Comparison of ENCODE assay signal across 19 cellular contexts in genomic region chr5:76342474-76342873, GRCh38.
DNase-seq lines count a peak whose midpoint lies in the region; ATAC-seq and TF ChIP-seq lines count a peak whose summit lies in the region.
"Had no signal": no experiment of that assay in that cellular context is flagged by ENCODE, and none has a peak within 500 bp of the region (broad histone marks: within the 10 kb centered on the region; RNA-seq: fewer than 3 reads in every experiment).

No MANE protein-coding gene starts in this region.

- no peak overlapping the region for H3K14ac ChIP-seq in neuronal stem cell (ENCODE audit: low read length)

- H3K36me3 ChIP-seq in BLaER1 (no peaks in the 10 kb centered on the region), OCI-LY7 (ENCODE audit: insufficient read depth, low read length) (no peaks in the 10 kb centered on the region), neuronal stem cell (replicated peaks in 1 of 2; ENCODE audit: control insufficient read depth in 2 of 2, insufficient read depth in 2 of 2, low read length in 2 of 2) (no peaks in the 10 kb centered on the region), left lung (no peaks in the 10 kb centered on the region)
- H3K36me3 ChIP-seq: SJCRH30 had no signal

- H3K36me3 Mint-ChIP-seq in CD14-positive monocyte = peaks cover 0 to 3% of the 10 kb centered on the region in 2 donors
- H3K36me3 Mint-ChIP-seq: CD8-positive, alpha-beta memory T cell; IgD-negative memory B cell had no signal

- no peaks in the 10 kb centered on the region for H3K9me3 Mint-ChIP-seq in CD14-positive monocyte
- H3K9me3 Mint-ChIP-seq: CD8-positive, alpha-beta memory T cell had no signal

- H3K79me1 ChIP-seq in neuronal stem cell (ENCODE audit: low read depth, low read length) = no peaks in the 10 kb centered on the region

- no peak overlapping the region for H3K4ac ChIP-seq in neuronal stem cell (ENCODE audit: low read length)

- ATAC-seq in left lung = no peak
- ATAC-seq: PC-3 had no signal

- no peak overlapping the region for H3K18ac ChIP-seq in neuronal stem cell (ENCODE audit: low read length)

- peaks cover 0 to 6% (median 2%) of the 10 kb centered on the region in 3 donors for H3K27me3 Mint-ChIP-seq in CD14-positive monocyte (ENCODE audit: low read depth in 3 of 3)

- H3K4me2 ChIP-seq in BLaER1 (peak overlapping the region; percentile 36), OCI-LY7 (ENCODE audit: low read length) (peak overlapping the region; percentile 26), neuronal stem cell (ENCODE audit: insufficient read depth, low read length, poor library complexity, severe bottlenecking) (no peak overlapping the region)

- H2AK5ac ChIP-seq in neuronal stem cell (ENCODE audit: low read depth, low read length) = no peak overlapping the region

- H3K9me2 ChIP-seq in OCI-LY7 (ENCODE audit: insufficient read depth, low read length) = no peaks in the 10 kb centered on the region

- H2BK12ac ChIP-seq in neuronal stem cell (ENCODE audit: low read length) = no peak overlapping the region

- no peak for TF ChIP-seq CTCF in CD14-positive monocyte (IDR thresholded peaks at IDR 0.05)
- TF ChIP-seq CTCF in OCI-LY7 (conservative IDR thresholded peaks at IDR 0.05; ENCODE audit: low read length) = no peak
- no peak for TF ChIP-seq CTCF in left lung (IDR thresholded peaks at IDR 0.05)

- no peaks in the 10 kb centered on the region for H3K79me2 ChIP-seq in OCI-LY7 (ENCODE audit: insufficient read depth, low read depth, low read length)

- no peaks in the 10 kb centered on the region for H3K27me3 ChIP-seq in BLaER1
- H3K27me3 ChIP-seq in neuronal stem cell (ENCODE audit: control insufficient read depth in 3 of 3, insufficient read depth in 3 of 3, low read depth in 1 of 3, low read length in 3 of 3) = no peaks in the 10 kb centered on the region
- H3K27me3 ChIP-seq in left lung = no peaks in the 10 kb centered on the region
- H3K27me3 ChIP-seq: SJCRH30 had no signal

- H3K4me1 ChIP-seq in BLaER1 = peaks cover 21% of the 10 kb centered on the region
- H3K4me1 ChIP-seq in OCI-LY7 (ENCODE audit: insufficient read depth, low read length, poor library complexity, severe bottlenecking) = peaks cover 25% of the 10 kb centered on the region
- peaks cover 7 to 15% of the 10 kb centered on the region in 2 donors for H3K4me1 ChIP-seq in neuronal stem cell (ENCODE audit: control insufficient read depth in 2 of 2, insufficient read depth in 1 of 2, low read depth in 1 of 2, low read length in 2 of 2)
- peaks cover 0 to 15% of the 10 kb centered on the region in 2 donors for H3K4me1 ChIP-seq in left lung
- H3K4me1 ChIP-seq: SJCRH30 had no signal

- no peak overlapping the region for H2BK5ac ChIP-seq in neuronal stem cell (ENCODE audit: low read length)

- no peaks in the 10 kb centered on the region for H4K20me1 ChIP-seq in BLaER1
- no peaks in the 10 kb centered on the region for H4K20me1 ChIP-seq in OCI-LY7 (ENCODE audit: insufficient read depth, low read length)

- no peak overlapping the region for H2BK15ac ChIP-seq in neuronal stem cell (ENCODE audit: low read length)

- no peak overlapping the region for H4K91ac ChIP-seq in neuronal stem cell (ENCODE audit: low read depth, low read length, poor library complexity)

- H3K4me3 ChIP-seq in BLaER1 (no peak overlapping the region), OCI-LY7 (ENCODE audit: low read depth, low read length, poor library complexity, severe bottlenecking) (no peak overlapping the region), neuronal stem cell (ENCODE audit: low read length in 2 of 2) (no peak overlapping the region), left lung (no peak overlapping the region)
- H3K4me3 ChIP-seq: GM12878, SJCRH30 had no signal

- no peak overlapping the region for H2BK120ac ChIP-seq in neuronal stem cell (ENCODE audit: low read depth, low read length)

- H3K23ac ChIP-seq in neuronal stem cell (ENCODE audit: low read depth, low read length, poor library complexity) = no peak overlapping the region

- H3K4me1 Mint-ChIP-seq in CD14-positive monocyte = peaks cover 26% of the 10 kb centered on the region

- no peak for DNase-seq in CD14-positive monocyte (ENCODE audit: low spot score)
- no peak for DNase-seq in OCI-LY7 (ENCODE audit: low spot score)
- DNase-seq in neuronal stem cell (ENCODE audit: low spot score) = no peak
- DNase-seq in left lung = no peak
- DNase-seq in GM19238 (ENCODE audit: insufficient read length, low spot score) = no peak
- no peak for DNase-seq in COR-L47 (lab: John Stamatoyannopoulos, UW)
- DNase-seq: ACHN; CD8-positive, alpha-beta memory T cell; DND-41; NCI-H1417; NCI-H1930; NCI-H446; NCI-H69; PC-3; SJCRH30 had no signal

- H3K27ac Mint-ChIP-seq in CD14-positive monocyte = peak overlapping the region in 5 of 7 donors; percentile 53 to 86 (median 76)
- H3K27ac Mint-ChIP-seq: IgD-negative memory B cell had no signal

- H4K8ac ChIP-seq in neuronal stem cell (ENCODE audit: low read depth, low read length) = no peak overlapping the region

- no CpG with 5 or more reads among the region's 1 CpG for WGBS in neuronal stem cell (ENCODE audit: extremely low coverage in 2 of 2, insufficient read length in 2 of 2, insufficient replicate concordance in 1 of 2), 2 donors

- POLR2A ChIA-PET in OCI-LY7 (lab: Charles Lee) = interaction anchor here (0.6 to 3.1 kb wide), 5 partner anchors 9 to 33 kb away, joined by 3 to 25 read pairs (median 4); no protein-coding TSS in a partner anchor

- H2AFZ ChIP-seq in OCI-LY7 (ENCODE audit: low read length) (peak overlapping the region; percentile 91), neuronal stem cell (ENCODE audit: low read length) (peak overlapping the region; percentile 89)

- intact Hi-C loops in CD14-positive monocyte (cut with micrococcal nuclease) (loop anchor here in 1 of 2 donors (5.0 kb wide), 1 partner anchor 65 kb away; no protein-coding TSS in a partner anchor), OCI-LY7 (cut with micrococcal nuclease; ENCODE audit: unreplicated experiment) (no loop called here), left lung (cut with DNase I) (no loop called here)

- BruUV-seq in OCI-LY7 (replicated peaks; lab: Mats Ljungman, UMichigan) = no TSS peak

- H3K9me3 ChIP-seq in BLaER1 (no peaks in the 10 kb centered on the region), OCI-LY7 (ENCODE audit: low read length) (no peaks in the 10 kb centered on the region), neuronal stem cell (replicated peaks in 1 of 2; ENCODE audit: control insufficient read depth in 2 of 2, insufficient read depth in 1 of 2, low read depth in 1 of 2, low read length in 2 of 2) (no peaks in the 10 kb centered on the region), left lung (no peaks in the 10 kb centered on the region)
- H3K9me3 ChIP-seq: SJCRH30 had no signal

- peak overlapping the region in 1 of 2 donors; percentile 69 for H3K4me3 Mint-ChIP-seq in CD14-positive monocyte
- H3K4me3 Mint-ChIP-seq: CD8-positive, alpha-beta memory T cell; IgD-negative memory B cell had no signal

- CTCF ChIA-PET in OCI-LY7 (lab: Charles Lee; ENCODE audit: unreplicated experiment) = interaction anchor here (0.6 to 1.4 kb wide), 2 partner anchors 61 to 63 kb away, joined by 3 to 5 read pairs; partner anchors contain the start of gene IQGAP2

- H3K9ac ChIP-seq in BLaER1 (peak overlapping the region; percentile 23; the same call in 1 of the 2 replicates), neuronal stem cell (ENCODE audit: low read depth, low read length, poor library complexity) (no peak overlapping the region)

- H3K27ac ChIP-seq in BLaER1 (no peak overlapping the region), OCI-LY7 (ENCODE audit: low read depth, low read length, poor library complexity, severe bottlenecking) (no peak overlapping the region), neuronal stem cell (replicated peaks; ENCODE audit: low read length) (no peak overlapping the region), left lung (no peak overlapping the region)
- H3K27ac ChIP-seq: RWPE1, SJCRH30 had no signal
